10 cellular contexts compared by ENCODE assay signal in genomic region chr2:167196461-167197252, GRCh38.
DNase-seq lines count a peak whose midpoint lies in the region; ATAC-seq and TF ChIP-seq lines count a peak whose summit lies in the region.
"Had no signal": no experiment of that assay in that cellular context is flagged by ENCODE, and none has a peak within 500 bp of the region (broad histone marks: within the 10 kb centered on the region; RNA-seq: fewer than 3 reads in every experiment).

No MANE protein-coding gene starts in this region.

- H3K4me1 ChIP-seq in naive thymus-derived CD4-positive, alpha-beta T cell (ENCODE audit: control insufficient read depth in 2 of 2, insufficient read depth in 2 of 2, low read length in 2 of 2): no peaks in the 10 kb centered on the region

- peaks cover 0 to 1% (median 0%) of the 10 kb centered on the region in 11 donors for H3K9me3 Mint-ChIP-seq in naive thymus-derived CD4-positive, alpha-beta T cell
- H3K9me3 Mint-ChIP-seq in CD4-positive, alpha-beta T cell: no peaks in the 10 kb centered on the region

- peak overlapping the region in 2 of 10 donors; percentile 7 to 44 for H3K4me3 Mint-ChIP-seq in naive thymus-derived CD4-positive, alpha-beta T cell
- no peak overlapping the region for H3K4me3 Mint-ChIP-seq in CD4-positive, alpha-beta T cell
- H3K4me3 Mint-ChIP-seq: activated T-helper 17 cell treated with anti-CD3 and anti-CD28 coated beads, Interleukin-2, amount 50 U/mL, for 72 hours; IgD-negative memory B cell had no signal

- TF ChIP-seq CTCF in astrocyte of the cerebellum (IDR thresholded peaks at IDR 0.05; ENCODE audit: low read depth, low read length, missing control alignments): no peak
- no peak for TF ChIP-seq CTCF in CD4-positive, alpha-beta T cell (IDR thresholded peaks at IDR 0.05)

- no peak overlapping the region for H3K27ac ChIP-seq in naive thymus-derived CD4-positive, alpha-beta T cell (ENCODE audit: low read depth, low read length)
- H3K27ac ChIP-seq in CD4-positive, alpha-beta T cell (ENCODE audit: low read depth, low read length): no peak overlapping the region

- H3K27me3 Mint-ChIP-seq in naive thymus-derived CD4-positive, alpha-beta T cell: peaks cover 0 to 3% (median 0%) of the 10 kb centered on the region in 5 donors
- H3K27me3 Mint-ChIP-seq in CD4-positive, alpha-beta T cell: no peaks in the 10 kb centered on the region
- H3K27me3 Mint-ChIP-seq: activated T-helper 17 cell treated with anti-CD3 and anti-CD28 coated beads, Interleukin-2, amount 50 U/mL, for 72 hours; IgD-negative memory B cell had no signal

- POLR2A ChIA-PET in naive thymus-derived CD4-positive, alpha-beta T cell (lab: Charles Lee): no interaction called here
- POLR2A ChIA-PET in CD4-positive, alpha-beta T cell (lab: Charles Lee): no interaction called here

- no peak overlapping the region for H3K4me3 ChIP-seq in astrocyte of the cerebellum (ENCODE audit: low read depth, low read length)
- H3K4me3 ChIP-seq in naive thymus-derived CD4-positive, alpha-beta T cell (ENCODE audit: low read length): no peak overlapping the region

- peak; percentile 14 for ATAC-seq in naive thymus-derived CD4-positive, alpha-beta T cell
- ATAC-seq in GM21576 (IDR thresholded peaks at IDR 0.05; ENCODE audit: unreplicated experiment) (no peak), GM19463 (IDR thresholded peaks at IDR 0.05; ENCODE audit: unreplicated experiment) (no peak), HG03280 (IDR thresholded peaks at IDR 0.05; ENCODE audit: unreplicated experiment) (no peak)
- ATAC-seq in CD4-positive, alpha-beta T cell (ENCODE audit: poor library complexity): no peak
- ATAC-seq: activated T-helper 17 cell treated with anti-CD3 and anti-CD28 coated beads, Interleukin-2, amount 50 U/mL, for 72 hours had no signal

- intact Hi-C loops in naive thymus-derived CD4-positive, alpha-beta T cell (cut with micrococcal nuclease): no loop called here
- intact Hi-C loops in CD4-positive, alpha-beta T cell (cut with DNase I, micrococcal nuclease): no loop called here

- no peaks in the 10 kb centered on the region for H3K9me3 ChIP-seq in naive thymus-derived CD4-positive, alpha-beta T cell (ENCODE audit: control insufficient read depth in 2 of 3, low read length in 3 of 3)
- H3K9me3 ChIP-seq in CD4-positive, alpha-beta T cell (ENCODE audit: control insufficient read depth, low read length): no peaks in the 10 kb centered on the region

- H3K36me3 ChIP-seq in naive thymus-derived CD4-positive, alpha-beta T cell (ENCODE audit: control insufficient read depth in 2 of 3, insufficient read depth in 3 of 3, low read length in 3 of 3): no peaks in the 10 kb centered on the region

- in situ Hi-C loops in astrocyte of the cerebellum (cut with HindIII; ENCODE audit: low sequenced_read_pairs): no loop called here

- H3K27me3 ChIP-seq in naive thymus-derived CD4-positive, alpha-beta T cell (ENCODE audit: control insufficient read depth in 2 of 2, insufficient read depth in 2 of 2, low read length in 2 of 2): no peaks in the 10 kb centered on the region
- no peaks in the 10 kb centered on the region for H3K27me3 ChIP-seq in CD4-positive, alpha-beta T cell (ENCODE audit: control insufficient read depth, insufficient read depth, low read length)

- CTCF ChIA-PET in naive thymus-derived CD4-positive, alpha-beta T cell (lab: Charles Lee): interaction anchor here (0.7 kb wide), 1 partner anchor 353 kb away, joined by 3 read pairs; no protein-coding TSS in a partner anchor
- CTCF ChIA-PET in CD4-positive, alpha-beta T cell (lab: Charles Lee): no interaction called here

- H3K36me3 Mint-ChIP-seq in naive thymus-derived CD4-positive, alpha-beta T cell: no peaks in the 10 kb centered on the region
- H3K36me3 Mint-ChIP-seq in CD4-positive, alpha-beta T cell (ENCODE audit: low read depth): no peaks in the 10 kb centered on the region
- H3K36me3 Mint-ChIP-seq: IgD-negative memory B cell had no signal

- DNase-seq in EL: peak; percentile 55
- peak; percentile 76 for DNase-seq in NCI-H1694 treated with DMSO at 0.1 percent for 48 hours (lab: John Stamatoyannopoulos, UW)
- DNase-seq in astrocyte of the cerebellum (ENCODE audit: low read depth): peak; percentile 85
- peak in 1 of 9 donors; percentile 5 for DNase-seq in naive thymus-derived CD4-positive, alpha-beta T cell
- DNase-seq in CD4-positive, alpha-beta T cell: no peak

- H3K4me1 Mint-ChIP-seq in naive thymus-derived CD4-positive, alpha-beta T cell: peaks cover 0 to 10% (median 6%) of the 10 kb centered on the region in 7 donors
- H3K4me1 Mint-ChIP-seq in CD4-positive, alpha-beta T cell (ENCODE audit: low read depth): peaks cover 7% of the 10 kb centered on the region
- H3K4me1 Mint-ChIP-seq: activated T-helper 17 cell treated with anti-CD3 and anti-CD28 coated beads, Interleukin-2, amount 50 U/mL, for 72 hours had no signal

- H3K27ac Mint-ChIP-seq in naive thymus-derived CD4-positive, alpha-beta T cell: peak overlapping the region in 1 of 9 donors; percentile 28
- H3K27ac Mint-ChIP-seq in CD4-positive, alpha-beta T cell: no peak overlapping the region
- H3K27ac Mint-ChIP-seq: activated T-helper 17 cell treated with anti-CD3 and anti-CD28 coated beads, Interleukin-2, amount 50 U/mL, for 72 hours; IgD-negative memory B cell had no signal

Comparison
In these comparisons a context has a peak if more than half of its experiments do, and no peak if none do; other contexts are left out.
1. DNase-seq: peak in EL (single experiment), NCI-H1694 treated with DMSO at 0.1 percent for 48 hours (single experiment) and astrocyte of the cerebellum (single experiment); none in CD4-positive, alpha-beta T cell (0 of 10).